In the genomic region with DNA sequence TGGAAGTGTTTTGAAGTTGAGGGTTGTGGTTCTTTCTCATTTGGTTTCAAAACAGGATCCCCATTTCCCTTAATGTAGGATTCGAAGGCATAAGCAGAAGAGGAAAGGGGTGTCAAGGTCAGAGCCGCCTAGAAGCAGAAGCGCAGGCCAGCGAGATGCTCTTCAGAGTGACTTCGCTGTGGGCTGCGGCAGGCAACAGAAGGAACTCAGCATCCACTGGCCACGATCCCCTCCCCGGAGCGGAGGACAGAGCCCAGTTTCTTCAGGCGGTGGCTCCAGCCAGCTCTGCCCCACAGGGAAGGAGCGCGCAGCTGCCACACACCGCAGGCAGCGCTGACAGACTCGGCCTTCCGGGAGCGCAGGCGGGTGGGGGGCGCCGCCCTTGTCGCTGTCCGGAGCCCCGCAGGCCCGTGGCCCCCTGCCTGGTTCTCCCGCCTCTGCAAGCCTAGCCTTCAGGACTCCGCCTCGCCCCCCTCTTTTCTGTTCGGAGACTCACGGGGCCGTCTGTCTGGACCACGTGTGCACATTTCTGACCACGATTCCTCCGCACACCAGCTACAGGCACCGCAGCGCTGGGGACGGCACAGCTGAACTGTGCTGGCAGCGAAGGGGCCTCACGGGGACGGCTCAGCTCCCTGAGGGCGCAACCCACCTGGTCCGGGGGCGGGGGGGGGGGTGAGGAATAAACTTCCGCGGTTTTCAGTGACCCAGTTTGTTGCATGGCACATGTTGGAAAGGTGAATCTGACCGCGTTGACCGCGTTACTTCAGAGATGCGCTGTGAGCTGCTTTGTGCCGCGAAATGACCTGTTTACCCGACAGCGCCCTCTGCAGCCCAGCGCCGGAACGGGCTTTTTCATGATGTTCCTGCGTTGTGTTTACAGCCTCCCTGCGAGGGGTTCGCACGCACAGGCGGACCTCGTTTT, we compare ENCODE assay signal across 7 cellular contexts. TPM values are rescaled to one million over a fixed set of nuclear protein-coding genes. Genes with fewer than 3 reads are reported as not detected.
DNase-seq lines count a peak whose midpoint lies in the region; ATAC-seq, FAIRE-seq and TF ChIP-seq lines count a peak whose summit lies in the region.

No MANE protein-coding gene starts in this region.

- peak overlapping the region; percentile 61 for H3K4me3 ChIP-seq in mucosa of stomach (ENCODE audit: low read length)

- no peaks in the 10 kb centered on the region for H3K9me3 Mint-ChIP-seq in endothelial cell (ENCODE audit: unreplicated experiment)

- H3K36me3 Mint-ChIP-seq in endothelial cell (ENCODE audit: low read depth, unreplicated experiment), result peaks cover 6% of the 10 kb centered on the region

- no peaks in the 10 kb centered on the region for H3K9me3 ChIP-seq in mucosa of stomach (ENCODE audit: control insufficient read depth, low read length)

- peaks cover 11% of the 10 kb centered on the region for H3K4me1 ChIP-seq in mucosa of stomach (ENCODE audit: control insufficient read depth, insufficient read depth, low read length)

- peak overlapping the region; percentile 60 for H3K9ac ChIP-seq in mucosa of stomach (ENCODE audit: low read length)

- peaks cover 17% of the 10 kb centered on the region for H3K27me3 ChIP-seq in mucosa of stomach (ENCODE audit: control insufficient read depth, insufficient read depth, low read length)

- H3K4me1 Mint-ChIP-seq in endothelial cell (ENCODE audit: unreplicated experiment), result peaks cover 14% of the 10 kb centered on the region

- TF ChIP-seq CTCF in endothelial cell (IDR thresholded peaks at IDR 0.05; ENCODE audit: unreplicated experiment), result peak; percentile 85

- H3K27me3 Mint-ChIP-seq in endothelial cell (ENCODE audit: unreplicated experiment), result peaks cover 6% of the 10 kb centered on the region

- peak; percentile 78 for FAIRE-seq in GM18507 (lab: Jason Lieb, UNC)

- peak overlapping the region; percentile 77 for H3K4me3 Mint-ChIP-seq in endothelial cell (ENCODE audit: unreplicated experiment)

- DNase-seq in GM18507 (ENCODE audit: extremely low spot score, insufficient read length, low read depth), result peak; percentile 23
- DNase-seq in NCI-H2227 (lab: John Stamatoyannopoulos, UW; ENCODE audit: unreplicated experiment), result peak; percentile 83
- peak; percentile 71 to 85 (median 74) for DNase-seq in activated CD8-positive, alpha-beta memory T cell treated with anti-CD3 and anti-CD28 coated beads for 48 hours (ENCODE audit: low read depth in 2 of 3, low spot score in 2 of 3)
- peak; percentile 88 for DNase-seq in endothelial cell (ENCODE audit: low spot score)
- peak; percentile 69 to 71 for DNase-seq in stimulated activated CD8-positive, alpha-beta memory T cell treated with anti-CD3 and anti-CD28 coated beads, Interleukin-4, amount 100 ng/mL, for 4 hours (ENCODE audit: low read depth in 2 of 2, low spot score in 1 of 2)

- peak; percentile 62 for ATAC-seq in HG02943 (IDR thresholded peaks at IDR 0.05; ENCODE audit: low read depth, unreplicated experiment)

- no peaks in the 10 kb centered on the region for H3K36me3 ChIP-seq in mucosa of stomach (ENCODE audit: control insufficient read depth, insufficient read depth, low read length)

- no peak overlapping the region for H3K27ac Mint-ChIP-seq in endothelial cell (ENCODE audit: unreplicated experiment)

RNA-seq across cellular contexts. Expression of gene TTLL2, which starts 26.1 kb away (rescaled TPM):
- total RNA-seq in endothelial cell (ENCODE audit: unreplicated experiment), result not detected

RNA-seq across cellular contexts. Expression of gene UNC93A, which starts 59.9 kb away (rescaled TPM):
- total RNA-seq in endothelial cell (ENCODE audit: unreplicated experiment), result not detected

Comparison
In these comparisons a context has a peak if more than half of its experiments do, and no peak if none do; other contexts are left out.
1. Peak in every context shown above with its lines: DNase-seq, ATAC-seq and H3K4me3 ChIP-seq.
2. DNase-seq: peak in every context shown above with its lines; median percentile 88 in endothelial cell; 83 in NCI-H2227; 74 in activated CD8-positive, alpha-beta memory T cell treated with anti-CD3 and anti-CD28 coated beads for 48 hours; 70 in stimulated activated CD8-positive, alpha-beta memory T cell treated with anti-CD3 and anti-CD28 coated beads, Interleukin-4, amount 100 ng/mL, for 4 hours; 23 in GM18507.